ENCODE assay signal across 20 cellular contexts in genomic region chr6:114376611-114377206, GRCh38. TPM values are rescaled to one million over a fixed set of nuclear protein-coding genes. Genes with fewer than 3 reads are reported as not detected.
"Had no signal": no experiment of that assay in that cellular context is flagged by ENCODE, and none has a peak within 500 bp of the region (broad histone marks: within the 10 kb centered on the region; RNA-seq: fewer than 3 reads in every experiment).

No MANE protein-coding gene starts in this region.

- H3K9me3 Mint-ChIP-seq: activated B cell treated with CpG ODN at 0.5 μM for 24 hours; activated CD4-positive, alpha-beta T cell treated with anti-CD3 and anti-CD28 coated beads, Interleukin-2, amount 10 ng/mL, durations not matched to agents 24 days and 14 days; activated naive CD8-positive, alpha-beta T cell treated with anti-CD3 and anti-CD28 coated beads for 36 hours; T-helper 1 cell treated with Interleukin-12 subunit alpha and Interleukin-12 subunit beta and Interleukin-4 antibody, amounts not matched to agents 30 μg/mL and 1 μg/mL, for 36 hours had no signal

- ATAC-seq: body of pancreas; esophagus mucosa; left cardiac atrium; lower lobe of right lung; stimulated activated naive CD8-positive, alpha-beta T cell treated with anti-CD3 and anti-CD28 coated beads, Interleukin-15, amount 100 ng/mL, for 72 hours; upper lobe of right lung had no signal

- H3K4me3 ChIP-seq: body of pancreas, colonic mucosa, lower lobe of right lung, right atrium auricular region, skin epidermis, testis, upper lobe of right lung had no signal

- H3K36me3 Mint-ChIP-seq: activated naive CD8-positive, alpha-beta T cell treated with anti-CD3 and anti-CD28 coated beads for 36 hours had no signal

- H3K27ac ChIP-seq: body of pancreas, colonic mucosa, lower lobe of right lung, right atrium auricular region, skin epidermis, testis, upper lobe of right lung had no signal

- H3K9me3 ChIP-seq: body of pancreas, colonic mucosa, lower lobe of right lung, right atrium auricular region, testis, upper lobe of right lung had no signal

- H3K36me3 ChIP-seq: colonic mucosa, lower lobe of right lung, right atrium auricular region, upper lobe of right lung had no signal

- DNase-seq: activated B cell treated with CpG ODN at 0.5 μM for 24 hours; activated CD4-positive, alpha-beta T cell treated with anti-CD3 and anti-CD28 coated beads, Interleukin-2, amount 10 ng/mL, durations not matched to agents 24 days and 14 days; activated CD8-positive, alpha-beta memory T cell treated with anti-CD3 and anti-CD28 coated beads, Interleukin-2, amount 50 U/mL, for 48 hours; activated gamma-delta T cell treated with Interleukin-2 at 50 U/mL for 16 hours; activated naive CD8-positive, alpha-beta T cell treated with anti-CD3 and anti-CD28 coated beads for 36 hours; amygdala; body of pancreas; caudate nucleus; colonic mucosa; left cardiac atrium; lower lobe of right lung; midbrain; posterior cingulate gyrus; stimulated activated naive CD8-positive, alpha-beta T cell treated with anti-CD3 and anti-CD28 coated beads, Interleukin-15, amount 100 ng/mL, for 72 hours; testis; upper lobe of right lung had no signal

- H3K4me1 ChIP-seq: body of pancreas, colonic mucosa, lower lobe of right lung, right atrium auricular region, testis, upper lobe of right lung had no signal

- H3K27me3 ChIP-seq: body of pancreas, colonic mucosa, right atrium auricular region, testis, upper lobe of right lung had no signal

- H3K27ac Mint-ChIP-seq: activated B cell treated with CpG ODN at 0.5 μM for 24 hours; activated CD4-positive, alpha-beta T cell treated with anti-CD3 and anti-CD28 coated beads, Interleukin-2, amount 10 ng/mL, durations not matched to agents 24 days and 14 days; activated naive CD8-positive, alpha-beta T cell treated with anti-CD3 and anti-CD28 coated beads for 36 hours; stimulated activated naive CD8-positive, alpha-beta T cell treated with anti-CD3 and anti-CD28 coated beads, Interleukin-15, amount 100 ng/mL, for 72 hours; T-helper 1 cell treated with Interleukin-12 subunit alpha and Interleukin-12 subunit beta and Interleukin-4 antibody, amounts not matched to agents 30 μg/mL and 1 μg/mL, for 36 hours had no signal

- H3K4me3 Mint-ChIP-seq: activated B cell treated with CpG ODN at 0.5 μM for 24 hours; activated CD4-positive, alpha-beta T cell treated with anti-CD3 and anti-CD28 coated beads, Interleukin-2, amount 10 ng/mL, durations not matched to agents 24 days and 14 days; activated naive CD8-positive, alpha-beta T cell treated with anti-CD3 and anti-CD28 coated beads for 36 hours; stimulated activated naive CD8-positive, alpha-beta T cell treated with anti-CD3 and anti-CD28 coated beads, Interleukin-15, amount 100 ng/mL, for 72 hours; T-helper 1 cell treated with Interleukin-12 subunit alpha and Interleukin-12 subunit beta and Interleukin-4 antibody, amounts not matched to agents 30 μg/mL and 1 μg/mL, for 36 hours had no signal

- H3K4me1 Mint-ChIP-seq: activated B cell treated with CpG ODN at 0.5 μM for 24 hours; activated CD4-positive, alpha-beta T cell treated with anti-CD3 and anti-CD28 coated beads, Interleukin-2, amount 10 ng/mL, durations not matched to agents 24 days and 14 days; activated naive CD8-positive, alpha-beta T cell treated with anti-CD3 and anti-CD28 coated beads for 36 hours; stimulated activated naive CD8-positive, alpha-beta T cell treated with anti-CD3 and anti-CD28 coated beads, Interleukin-15, amount 100 ng/mL, for 72 hours had no signal

- H3K27me3 Mint-ChIP-seq: activated B cell treated with CpG ODN at 0.5 μM for 24 hours; activated CD4-positive, alpha-beta T cell treated with anti-CD3 and anti-CD28 coated beads, Interleukin-2, amount 10 ng/mL, durations not matched to agents 24 days and 14 days; activated naive CD8-positive, alpha-beta T cell treated with anti-CD3 and anti-CD28 coated beads for 36 hours; stimulated activated naive CD8-positive, alpha-beta T cell treated with anti-CD3 and anti-CD28 coated beads, Interleukin-15, amount 100 ng/mL, for 72 hours had no signal

RNA-seq across cellular contexts. Expression of gene HS3ST5, which starts 33.9 kb away (rescaled TPM):
- total RNA-seq: activated B cell treated with CpG ODN at 0.5 μM for 24 hours; activated CD4-positive, alpha-beta T cell treated with anti-CD3 and anti-CD28 coated beads, Interleukin-2, amount 10 ng/mL, durations not matched to agents 24 days and 14 days; activated naive CD8-positive, alpha-beta T cell treated with anti-CD3 and anti-CD28 coated beads for 36 hours; esophagus mucosa; left cardiac atrium; right atrium auricular region; upper lobe of right lung had no signal
